ENCODE assay signal across 8 cellular contexts in genomic region chr4:10013722-10014121, GRCh38. TPM values are rescaled to one million over a fixed set of nuclear protein-coding genes. Genes with fewer than 3 reads are reported as not detected.
DNase-seq lines count a peak whose midpoint lies in the region; ATAC-seq and TF ChIP-seq lines count a peak whose summit lies in the region.

No MANE protein-coding gene starts in this region.

- no peaks in the 10 kb centered on the region for H3K27me3 ChIP-seq in Peyer's patch
- H3K27me3 ChIP-seq in effector memory CD4-positive, alpha-beta T cell (replicated peaks; ENCODE audit: control insufficient read depth, insufficient read depth, low read length, poor library complexity, severe bottlenecking) = no peaks in the 10 kb centered on the region

- no peaks in the 10 kb centered on the region for H3K36me3 ChIP-seq in Peyer's patch
- H3K36me3 ChIP-seq in effector memory CD4-positive, alpha-beta T cell (ENCODE audit: control insufficient read depth, insufficient read depth, low read length) = no peaks in the 10 kb centered on the region

- DNase-seq in CD1c-positive myeloid dendritic cell (ENCODE audit: extremely low spot score) = peak; percentile 31
- peak; percentile 33 to 80 (median 80) for DNase-seq in Peyer's patch
- DNase-seq in choroid plexus epithelial cell (ENCODE audit: low read depth) = peak; percentile 70
- peak; percentile 34 for DNase-seq in myocyte (ENCODE audit: low read depth)
- DNase-seq in effector memory CD4-positive, alpha-beta T cell = no peak
- DNase-seq in hepatic stellate cell (ENCODE audit: low spot score) = no peak

- no peak for TF ChIP-seq POLR2A in Peyer's patch (IDR thresholded peaks at IDR 0.05)

- TF ChIP-seq CTCF in Peyer's patch (IDR thresholded peaks at IDR 0.05) (peak in 5 of 6 experiments; percentile 7 to 69 (median 64)), choroid plexus epithelial cell (conservative IDR thresholded peaks at IDR 0.05; ENCODE audit: low read depth, low read length) (peak; percentile 79)

- no peaks in the 10 kb centered on the region for H3K9me3 ChIP-seq in Peyer's patch
- H3K9me3 ChIP-seq in effector memory CD4-positive, alpha-beta T cell (ENCODE audit: control insufficient read depth, low read length) = no peaks in the 10 kb centered on the region

- peaks cover 0 to 7% (median 0%) of the 10 kb centered on the region in 4 donors for H3K4me1 ChIP-seq in Peyer's patch
- no peaks in the 10 kb centered on the region for H3K4me1 ChIP-seq in effector memory CD4-positive, alpha-beta T cell (ENCODE audit: control insufficient read depth, insufficient read depth, low read length, poor library complexity, severe bottlenecking)

- no peak overlapping the region for H3K27ac ChIP-seq in Peyer's patch
- no peak overlapping the region for H3K27ac ChIP-seq in effector memory CD4-positive, alpha-beta T cell (ENCODE audit: insufficient read depth, low read length, poor library complexity, severe bottlenecking)

- ATAC-seq in GM18873 (IDR thresholded peaks at IDR 0.05; ENCODE audit: low FRiP score, unreplicated experiment) (peak; percentile 53), HG03520 (IDR thresholded peaks at IDR 0.05; ENCODE audit: unreplicated experiment) (peak; percentile 59)

- no peak overlapping the region for H3K4me3 ChIP-seq in Peyer's patch
- no peak overlapping the region for H3K4me3 ChIP-seq in choroid plexus epithelial cell (ENCODE audit: low read depth, low read length)
- H3K4me3 ChIP-seq in effector memory CD4-positive, alpha-beta T cell (ENCODE audit: insufficient read depth, low read depth, low read length, poor library complexity, severe bottlenecking) = no peak overlapping the region

RNA-seq across cellular contexts. Expression of gene SLC2A9, which starts 7.6 kb away (rescaled TPM):
- total RNA-seq in Peyer's patch (10 to 100 TPM in 3 of 4 donors, 1 to 10 TPM in 1; 8.3 to 24.1 (median 22.0) TPM), myocyte (0.68 and 0.72 TPM in 2 replicates)
- 0.39 TPM for polyA plus RNA-seq in myocyte (2012)

Comparison
In these comparisons a context has a peak if more than half of its experiments do, and no peak if none do; other contexts are left out.
1. DNase-seq: peak in CD1c-positive myeloid dendritic cell (single experiment), Peyer's patch (3 of 3), choroid plexus epithelial cell (single experiment) and myocyte (single experiment); none in effector memory CD4-positive, alpha-beta T cell (0 of 3) and hepatic stellate cell (single experiment).